In the genomic region with DNA sequence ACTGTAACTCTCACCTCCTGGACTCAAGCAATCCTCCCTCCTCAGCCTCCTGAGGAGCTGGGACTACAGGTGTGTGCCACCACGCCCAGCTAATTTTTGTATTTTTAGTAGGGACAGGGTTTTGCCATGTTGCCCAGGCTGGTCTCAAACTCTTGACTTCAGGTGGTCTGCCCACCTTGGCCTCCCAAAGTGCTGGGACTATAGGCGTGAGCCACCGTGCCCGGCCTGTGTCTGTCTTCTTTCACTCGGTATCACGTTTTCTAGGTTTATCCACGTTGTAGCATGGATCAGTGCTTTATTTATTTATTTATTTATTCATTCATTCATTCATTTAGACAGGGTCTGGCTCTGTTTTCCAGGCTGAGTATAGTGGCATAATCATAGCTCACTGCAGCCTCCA, we compare ENCODE assay signal across 5 cellular contexts. TPM values are rescaled to one million over a fixed set of nuclear protein-coding genes. Genes with fewer than 3 reads are reported as not detected.
"Had no signal": no experiment of that assay in that cellular context is flagged by ENCODE, and none has a peak within 500 bp of the region (broad histone marks: within the 10 kb centered on the region; RNA-seq: fewer than 3 reads in every experiment).

No MANE protein-coding gene starts in this region.

RNA-seq across cellular contexts. Expression of a gene that starts 54.3 kb away (rescaled TPM):
- total RNA-seq: LHCN-M2, MCF 10A, NCI-H460, PC-9, SK-MEL-5 had no signal
